In the genomic region with DNA sequence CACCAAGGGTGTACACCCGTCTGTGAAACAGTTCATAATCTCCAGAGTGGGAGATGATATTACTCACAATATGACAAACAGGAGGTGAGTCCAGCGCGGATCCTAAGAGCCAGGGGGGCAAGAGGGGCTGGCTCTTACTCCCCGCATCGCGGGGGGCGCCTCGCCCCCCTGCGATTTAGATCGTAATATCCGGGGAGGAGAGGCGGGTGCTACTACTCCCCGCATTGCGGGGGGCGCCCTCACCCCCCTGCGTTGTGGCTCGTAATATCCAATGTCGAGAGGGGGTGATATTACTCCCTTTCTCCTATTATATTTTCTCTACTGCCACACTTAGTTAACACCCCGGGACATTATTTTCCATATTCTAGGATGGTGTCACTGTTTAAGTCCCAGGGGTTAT, we compare ENCODE assay signal across 3 cellular contexts.
"Had no signal": no experiment of that assay in that cellular context is flagged by ENCODE, and none has a peak within 500 bp of the region (broad histone marks: within the 10 kb centered on the region; RNA-seq: fewer than 3 reads in every experiment).

No MANE protein-coding gene starts in this region.

- ATAC-seq: GM12878 had no signal

- DNase-seq: GDM1, GF-D8 had no signal

- H3K4me3 ChIP-seq: GM12878 had no signal
